ENCODE assay signal across 19 cellular contexts in genomic region chr3:16432714-16433113, GRCh38.
A peak's percentile ranks its signal among the peaks of the same experiment; 100 is the strongest.
DNase-seq lines count a peak whose midpoint lies in the region; ATAC-seq and TF ChIP-seq lines count a peak whose summit lies in the region.
"Had no signal": no experiment of that assay in that cellular context is flagged by ENCODE, and none has a peak within 500 bp of the region (broad histone marks: within the 10 kb centered on the region; RNA-seq: fewer than 3 reads in every experiment).

No MANE protein-coding gene starts in this region.

- WGBS in suprapubic skin: 81% methylated on average over 3 of the region's 3 CpGs

- TF ChIP-seq POLR2A in suprapubic skin (IDR thresholded peaks at IDR 0.05): no peak

- no peaks in the 10 kb centered on the region for H3K9me2 ChIP-seq in OCI-LY1 (ENCODE audit: low read depth, low read length)

- no peak overlapping the region for H2AFZ ChIP-seq in OCI-LY1 (ENCODE audit: low read length)

- H3K27ac ChIP-seq in OCI-LY1 (ENCODE audit: low read depth, low read length, poor library complexity, severe bottlenecking): peak overlapping the region; percentile 99
- H3K27ac ChIP-seq in suprapubic skin: no peak overlapping the region
- H3K27ac ChIP-seq: colonic mucosa had no signal

- DNase-seq in NCI-H524 (lab: John Stamatoyannopoulos, UW) (no peak), suprapubic skin (ENCODE audit: low spot score in 2 of 2) (no peak)
- DNase-seq: activated CD4-positive, CD25-positive, alpha-beta regulatory T cell treated with anti-CD3 and anti-CD28 coated beads, Interleukin-2, amount 50 U/mL, for 72 hours; activated naive CD4-positive, alpha-beta T cell; colonic mucosa; COR-L47; foreskin melanocyte; Kasumi-1; left colon; mucosa of descending colon; NCI-H2227 treated with DMSO at 0.1 percent for 48 hours; T-helper 2 cell had no signal

- peak overlapping the region; percentile 62 for H3K4me2 ChIP-seq in OCI-LY1 (ENCODE audit: low read length)

- TF ChIP-seq CTCF in OCI-LY1 (IDR thresholded peaks at IDR 0.05; ENCODE audit: low read length) (no peak), suprapubic skin (IDR thresholded peaks at IDR 0.05) (no peak)

- H3K27me3 ChIP-seq in OCI-LY1 (ENCODE audit: insufficient read depth, low read length): no peaks in the 10 kb centered on the region
- no peaks in the 10 kb centered on the region for H3K27me3 ChIP-seq in suprapubic skin
- H3K27me3 ChIP-seq: colonic mucosa had no signal

- H3K36me3 ChIP-seq in OCI-LY1 (ENCODE audit: insufficient read depth, low read length) (peaks cover 68% of the 10 kb centered on the region), suprapubic skin (peaks cover 4% of the 10 kb centered on the region)
- H3K36me3 ChIP-seq: colonic mucosa, HAP-1 had no signal

- peaks cover 96% of the 10 kb centered on the region for H3K4me1 ChIP-seq in OCI-LY1 (ENCODE audit: insufficient read depth, low read length, severe bottlenecking)
- H3K4me1 ChIP-seq in suprapubic skin: peaks cover 8% of the 10 kb centered on the region
- H3K4me1 ChIP-seq: colonic mucosa, HAP-1 had no signal

- H3K4me3 ChIP-seq in GM08714 (ENCODE audit: low read length) (peak overlapping the region; percentile 16; the same call in 1 of the 2 replicates), OCI-LY1 (ENCODE audit: low read depth, low read length, poor library complexity, severe bottlenecking) (peak overlapping the region; percentile 34), suprapubic skin (no peak overlapping the region)
- H3K4me3 ChIP-seq: colonic mucosa, HAP-1, mucosa of descending colon had no signal

- no peaks in the 10 kb centered on the region for H4K20me1 ChIP-seq in OCI-LY1 (ENCODE audit: insufficient read depth, low read length)

- TF ChIP-seq EP300 in suprapubic skin (IDR thresholded peaks at IDR 0.05): no peak

- ATAC-seq in GM18870 (IDR thresholded peaks at IDR 0.05; ENCODE audit: unreplicated experiment) (peak; percentile 37), HG02642 (IDR thresholded peaks at IDR 0.05; ENCODE audit: poor library complexity, unreplicated experiment) (peak; percentile 22), HG03520 (IDR thresholded peaks at IDR 0.05; ENCODE audit: unreplicated experiment) (no peak), GM21737 (IDR thresholded peaks at IDR 0.05; ENCODE audit: unreplicated experiment) (no peak)
- ATAC-seq: left colon, mucosa of descending colon had no signal

- H3K9me3 ChIP-seq in OCI-LY1 (ENCODE audit: low read length) (no peaks in the 10 kb centered on the region), suprapubic skin (no peaks in the 10 kb centered on the region)
- H3K9me3 ChIP-seq: colonic mucosa, HAP-1, mucosa of descending colon had no signal

- peaks cover 46% of the 10 kb centered on the region for H3K79me2 ChIP-seq in OCI-LY1 (ENCODE audit: insufficient read depth, low read length)

- H3K9ac ChIP-seq in OCI-LY1 (ENCODE audit: low read length): peak overlapping the region; percentile 72

- H3F3A ChIP-seq in OCI-LY1 (ENCODE audit: insufficient read depth, low read length): peaks cover 22% of the 10 kb centered on the region

Comparison
In these comparisons a context has a peak if more than half of its experiments do, and no peak if none do; other contexts are left out.
1. ATAC-seq: peak in GM18870 (single experiment) and HG02642 (single experiment); none in HG03520 (single experiment) and GM21737 (single experiment).